In genomic region chr3:83496459-83496858, GRCh38 we compare ENCODE assay signal across 19 cellular contexts.
A peak's percentile ranks its signal among the peaks of the same experiment; 100 is the strongest.
DNase-seq lines count a peak whose midpoint lies in the region; ATAC-seq, FAIRE-seq and TF ChIP-seq lines count a peak whose summit lies in the region.
"Had no signal": no experiment of that assay in that cellular context is flagged by ENCODE, and none has a peak within 500 bp of the region (broad histone marks: within the 10 kb centered on the region; RNA-seq: fewer than 3 reads in every experiment).

No MANE protein-coding gene starts in this region.

- no peak for TF ChIP-seq CTCF in HepG2 (CRISPR knock-in tag; IDR thresholded peaks at IDR 0.05)
- no peak for TF ChIP-seq CTCF in right lobe of liver (IDR thresholded peaks at IDR 0.05)

- no peaks in the 10 kb centered on the region for H4K20me1 ChIP-seq in HepG2 (ENCODE audit: insufficient read depth, low read length)

- H3K36me3 ChIP-seq in HepG2 (replicated peaks in 1 of 2; ENCODE audit: control insufficient read depth in 1 of 2, insufficient read depth in 2 of 2, low read length in 2 of 2) (no peaks in the 10 kb centered on the region), right lobe of liver (no peaks in the 10 kb centered on the region), SK-N-MC (ENCODE audit: insufficient read depth, low read length) (no peaks in the 10 kb centered on the region)
- H3K36me3 ChIP-seq: HAP-1 had no signal

- no peak for ATAC-seq in HepG2
- ATAC-seq in right lobe of liver: no peak

- TF ChIP-seq EP300 in HepG2 (IDR thresholded peaks at IDR 0.05; ENCODE audit: low read depth in 2 of 2, low read length in 2 of 2) (no peak), HepG2 (CRISPR knock-in tag; IDR thresholded peaks at IDR 0.05; ENCODE audit: borderline replicate concordance) (no peak)

- intact Hi-C loops in HepG2 (cut with micrococcal nuclease; ENCODE audit: unreplicated experiment) (no loop called here), right lobe of liver (cut with DNase I) (no loop called here)

- H3K4me1 ChIP-seq in HepG2 (ENCODE audit: insufficient read depth, low read length) (peaks cover 11% of the 10 kb centered on the region), right lobe of liver (no peaks in the 10 kb centered on the region)
- H3K4me1 ChIP-seq: HAP-1 had no signal

- POLR2A ChIA-PET in HepG2 (lab: Yijun Ruan, JAX): no interaction called here

- H3K79me2 ChIP-seq in HepG2 (ENCODE audit: insufficient read depth, low read length): no peaks in the 10 kb centered on the region

- H3K27ac ChIP-seq in HepG2 (ENCODE audit: extremely low read length, insufficient read depth, low read length): no peak overlapping the region
- no peak overlapping the region for H3K27ac ChIP-seq in right lobe of liver
- H3K27ac ChIP-seq in SK-N-MC: no peak overlapping the region
- H3K27ac ChIP-seq: 22Rv1 had no signal

- no TSS peak for BruUV-seq in HepG2 (replicated peaks; lab: Mats Ljungman, UMichigan)

- DNase-seq in HepG2 (ENCODE audit: low spot score) (no peak), right lobe of liver (no peak), SK-N-MC (ENCODE audit: low read depth, low spot score) (peak; percentile 30), nucleus accumbens (lab: John Stamatoyannopoulos, UW) (no peak), NCI-H748 (lab: John Stamatoyannopoulos, UW; ENCODE audit: unreplicated experiment) (no peak)
- DNase-seq: C1 segment of cervical spinal cord; Calu3; CD4-positive, alpha-beta memory T cell; COR-L47; DMS53; DMS79 treated with DMSO at 0.1 percent for 48 hours; GF-D8; GOT3; HFFc6 had no signal

- no peak overlapping the region for H3K4me2 ChIP-seq in HepG2 (ENCODE audit: low read depth, low read length)

- WGBS in HepG2 (ENCODE audit: low lambda C conversion rate): 0% methylated on average over 1 of the region's 1 CpG
- WGBS in right lobe of liver (ENCODE audit: insufficient coverage, low coverage, low lambda C conversion rate, missing lambda C conversion rate): 4% methylated on average over 1 of the region's 1 CpG

- TF ChIP-seq POLR2A in HepG2 (IDR thresholded peaks at IDR 0.05; ENCODE audit: insufficient read depth in 1 of 2, low read depth in 2 of 2, low read length in 2 of 2) (no peak), right lobe of liver (IDR thresholded peaks at IDR 0.05) (no peak)

- H3K9ac ChIP-seq in HepG2 (ENCODE audit: insufficient read depth, low read depth, low read length) (no peak overlapping the region), SK-N-MC (ENCODE audit: insufficient read length) (no peak overlapping the region)

- no peak for TF ChIP-seq RAD21 in HepG2 (CRISPR knock-in tag; IDR thresholded peaks at IDR 0.05)

- H3K9me3 ChIP-seq in HepG2 (ENCODE audit: low read length) (0 out of 2 replicates have a peak, but pooled peaks cover 3% of the 10 kb centered on the region), right lobe of liver (no peaks in the 10 kb centered on the region), SK-N-MC (ENCODE audit: low read depth, low read length) (no peaks in the 10 kb centered on the region)
- H3K9me3 ChIP-seq: HAP-1 had no signal

- no peak for FAIRE-seq in HepG2 (lab: Jason Lieb, UNC)
- peak; percentile 55 for FAIRE-seq in endometrium (lab: Jason Lieb, UNC)
- FAIRE-seq: GM12892, H54 had no signal

- in situ Hi-C loops in HepG2 (cut with HindIII; ENCODE audit: extremely low pct_ligation_motif_present, low pct_unique_long_range_greater_than_20kb): no loop called here

- H3K4me3 ChIP-seq in HepG2 (replicated peaks in 1 of 3; ENCODE audit: insufficient read depth in 1 of 3, low read depth in 2 of 3, low read length in 3 of 3): no peak overlapping the region
- no peak overlapping the region for H3K4me3 ChIP-seq in right lobe of liver
- H3K4me3 ChIP-seq in SK-N-MC: no peak overlapping the region
- H3K4me3 ChIP-seq: HAP-1 had no signal

- no peak overlapping the region for H2AFZ ChIP-seq in HepG2 (ENCODE audit: low read length)

- CTCF ChIA-PET in HepG2 (lab: Yijun Ruan, JAX; ENCODE audit: low intra/inter-chr PET ratio, low total read pairs): no interaction called here

- H3K27me3 ChIP-seq in HepG2 (ENCODE audit: control insufficient read depth in 1 of 2, insufficient read depth in 2 of 2, low read length in 2 of 2): no peaks in the 10 kb centered on the region
- H3K27me3 ChIP-seq in right lobe of liver: no peaks in the 10 kb centered on the region

TF ChIP-seq in HepG2, 621 proteins besides CTCF, POLR2A, EP300 and RAD21:
- TF ChIP-seq MZF1 (CRISPR knock-in tag; IDR thresholded peaks at IDR 0.05; ENCODE audit: borderline replicate concordance) (no peak), ZNF317 (CRISPR knock-in tag; IDR thresholded peaks at IDR 0.05) (no peak), MAFF (IDR thresholded peaks at IDR 0.05; ENCODE audit: low read depth, low read length) (peak; percentile 90), MAFK (conservative IDR thresholded peaks at IDR 0.05 in 1 of 2, IDR thresholded peaks at IDR 0.05 in 1 of 2; ENCODE audit: low read length in 2 of 2) (peak; percentile 90 to 93), DPF2 (CRISPR knock-in tag; IDR thresholded peaks at IDR 0.05; ENCODE audit: borderline replicate concordance, low read depth) (no peak), ELF3 (CRISPR knock-in tag; IDR thresholded peaks at IDR 0.05) (no peak)
